In the genomic region with DNA sequence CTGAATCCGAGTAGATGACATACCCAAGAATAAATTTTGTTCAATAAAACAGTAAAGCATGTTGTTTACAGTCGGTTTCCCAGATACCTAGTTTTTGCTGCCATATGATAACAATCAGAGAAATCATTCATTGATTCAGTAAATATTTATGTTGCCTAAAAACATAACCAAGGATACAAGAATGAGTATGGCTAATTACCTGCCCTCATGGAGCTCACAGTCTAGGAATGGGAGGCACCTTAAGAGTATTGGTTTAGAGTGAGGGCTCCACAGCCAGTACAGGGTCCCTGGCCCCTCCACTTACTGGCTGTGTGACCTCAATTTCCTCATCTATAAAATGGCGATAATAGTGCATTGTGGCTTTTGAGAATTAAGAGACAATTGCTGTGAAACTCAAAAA, we compare ENCODE assay signal across 9 cellular contexts. TPM values are rescaled to one million over a fixed set of nuclear protein-coding genes. Genes with fewer than 3 reads are reported as not detected.
DNase-seq lines count a peak whose midpoint lies in the region; ATAC-seq and TF ChIP-seq lines count a peak whose summit lies in the region.
"Had no signal": no experiment of that assay in that cellular context is flagged by ENCODE, and none has a peak within 500 bp of the region (broad histone marks: within the 10 kb centered on the region; RNA-seq: fewer than 3 reads in every experiment).

No MANE protein-coding gene starts in this region.

- peaks cover 29 to 86% (median 50%) of the 10 kb centered on the region in 10 experiments for H3K4me1 ChIP-seq in BLaER1 treated with 17β-estradiol and CSF1 and Interleukin-3, amounts not matched to agents 10 nM and 100 nM
- H3K4me1 ChIP-seq in endocrine pancreas (ENCODE audit: control insufficient read depth, insufficient read depth, low read length) = peaks cover 13% of the 10 kb centered on the region
- H3K4me1 ChIP-seq in neural progenitor cell = peaks cover 15% of the 10 kb centered on the region

- intact Hi-C loops in sciatic nerve (cut with DNase I) = no loop called here

- peaks cover 88% of the 10 kb centered on the region for H3K79me2 ChIP-seq in neural progenitor cell (ENCODE audit: low read depth)

- H3F3A ChIP-seq in neural progenitor cell (ENCODE audit: low read depth) = peaks cover 3% of the 10 kb centered on the region

- peaks cover 9% of the 10 kb centered on the region for H3K36me3 Mint-ChIP-seq in neural progenitor cell

- H3K27me3 Mint-ChIP-seq in neural progenitor cell (ENCODE audit: insufficient read depth, low read depth) = peaks cover 3% of the 10 kb centered on the region

- H3K36me3 ChIP-seq in BLaER1 treated with 17β-estradiol and CSF1 and Interleukin-3, amounts not matched to agents 10 nM and 100 nM = peaks cover 63 to 75% (median 69%) of the 10 kb centered on the region in 11 experiments
- H3K36me3 ChIP-seq in endocrine pancreas (ENCODE audit: control insufficient read depth, insufficient read depth, low read length) (no peaks in the 10 kb centered on the region), neural progenitor cell (no peaks in the 10 kb centered on the region)

- H3K27ac ChIP-seq in BLaER1 treated with 17β-estradiol and CSF1 and Interleukin-3, amounts not matched to agents 10 nM and 100 nM = peak overlapping the region; percentile 85 to 95 (median 91)
- no peak overlapping the region for H3K27ac ChIP-seq in neural progenitor cell

- peak overlapping the region; percentile 91 to 97 (median 94) for H3K9ac ChIP-seq in BLaER1 treated with 17β-estradiol and CSF1 and Interleukin-3, amounts not matched to agents 10 nM and 100 nM
- H3K9ac ChIP-seq in endocrine pancreas (ENCODE audit: control insufficient read depth, insufficient read depth, low read length) (peak overlapping the region; percentile 95), neural progenitor cell (peak overlapping the region; percentile 95)

- H3K9me3 Mint-ChIP-seq in neural progenitor cell = no peaks in the 10 kb centered on the region

- peak overlapping the region; percentile 98 for H3K27ac Mint-ChIP-seq in neural progenitor cell

- H3K4me3 Mint-ChIP-seq in neural progenitor cell = peak overlapping the region; percentile 99

- no peak for TF ChIP-seq POLR2A in NB4 (IDR thresholded peaks at IDR 0.05; ENCODE audit: extremely low read depth, insufficient read length)

- H2AFZ ChIP-seq in neural progenitor cell (replicated peaks) = no peak overlapping the region

- peak overlapping the region; percentile 85 to 99 (median 93) for H3K4me2 ChIP-seq in BLaER1 treated with 17β-estradiol and CSF1 and Interleukin-3, amounts not matched to agents 10 nM and 100 nM
- H3K4me2 ChIP-seq in neural progenitor cell = peak overlapping the region; percentile 97

- no peaks in the 10 kb centered on the region for H3K27me3 ChIP-seq in BLaER1 treated with 17β-estradiol and CSF1 and Interleukin-3, amounts not matched to agents 10 nM and 100 nM
- H3K27me3 ChIP-seq in endocrine pancreas (ENCODE audit: control insufficient read depth, insufficient read depth, low read length) (no peaks in the 10 kb centered on the region), neural progenitor cell (no peaks in the 10 kb centered on the region)

- H3K9me3 ChIP-seq in BLaER1 treated with 17β-estradiol and CSF1 and Interleukin-3, amounts not matched to agents 10 nM and 100 nM (replicated peaks in 1 of 11) = no peaks in the 10 kb centered on the region
- H3K9me3 ChIP-seq in endocrine pancreas (ENCODE audit: control insufficient read depth, low read length) (no peaks in the 10 kb centered on the region), neural progenitor cell (ENCODE audit: low read depth) (no peaks in the 10 kb centered on the region)

- H3K4me1 Mint-ChIP-seq in neural progenitor cell = peaks cover 19% of the 10 kb centered on the region

- no peak for TF ChIP-seq CTCF in NB4 (IDR thresholded peaks at IDR 0.05; ENCODE audit: low read depth, low read length)
- no peak for TF ChIP-seq CTCF in neural progenitor cell (IDR thresholded peaks at IDR 0.05)

- DNase-seq in NB4 (ENCODE audit: low read depth) = no peak
- no peak for DNase-seq in neural progenitor cell (ENCODE audit: low spot score)
- DNase-seq in activated effector memory CD4-positive, alpha-beta T cell treated with anti-CD3 and anti-CD28 coated beads, Interleukin-2, amount 50 U/mL, for 16 hours = no peak
- no peak for DNase-seq in DMS53 treated with DMSO at 0.1 percent for 48 hours (lab: John Stamatoyannopoulos, UW; ENCODE audit: unreplicated experiment)
- DNase-seq in D341Med (ENCODE audit: low spot score) = no peak
- DNase-seq in sciatic nerve (ENCODE audit: low spot score) = no peak
- DNase-seq: NCI-H510A had no signal

- peak overlapping the region; percentile 74 to 95 (median 87) for H3K4me3 ChIP-seq in BLaER1 treated with 17β-estradiol and CSF1 and Interleukin-3, amounts not matched to agents 10 nM and 100 nM
- H3K4me3 ChIP-seq in NB4 (ENCODE audit: low read depth, low read length) (peak overlapping the region; percentile 88), endocrine pancreas (ENCODE audit: control insufficient read depth, insufficient read depth, low read length) (peak overlapping the region; percentile 85), neural progenitor cell (peak overlapping the region; percentile 98)

- peaks cover 12 to 62% (median 30%) of the 10 kb centered on the region in 11 experiments; a peak in 17 of 22 replicates for H4K20me1 ChIP-seq in BLaER1 treated with 17β-estradiol and CSF1 and Interleukin-3, amounts not matched to agents 10 nM and 100 nM
- H4K20me1 ChIP-seq in neural progenitor cell (ENCODE audit: low read depth) = peaks cover 22% of the 10 kb centered on the region

- no peak for ATAC-seq in sciatic nerve

RNA-seq across cellular contexts. Expression of a gene that starts 0.9 kb away (rescaled TPM):
- total RNA-seq in neural progenitor cell (ENCODE audit: low replicate concordance) (273 and 467 TPM in 2 replicates), sciatic nerve (112 TPM)

RNA-seq across cellular contexts. Expression of a gene that starts 1.1 kb away (rescaled TPM):
- total RNA-seq in neural progenitor cell (ENCODE audit: low replicate concordance) (55.8 and 73.3 TPM in 2 replicates), sciatic nerve (16.4 TPM)

RNA-seq across cellular contexts. Expression of a gene that starts 22.6 kb away (rescaled TPM):
- total RNA-seq in neural progenitor cell (ENCODE audit: low replicate concordance) = 1.8 and 2.1 TPM in 2 replicates
- 3.1 TPM for total RNA-seq in sciatic nerve

RNA-seq across cellular contexts. Expression of a gene that starts 23.6 kb away (rescaled TPM):
- total RNA-seq in neural progenitor cell (ENCODE audit: low replicate concordance) (0.26 and 0.93 TPM in 2 replicates), sciatic nerve (15.9 TPM)

RNA-seq across cellular contexts. Expression of a gene that starts 53.2 kb away (rescaled TPM):
- total RNA-seq in neural progenitor cell (ENCODE audit: low replicate concordance) (not detected in 2 replicates), sciatic nerve (3.8 TPM)
